In the genomic region with DNA sequence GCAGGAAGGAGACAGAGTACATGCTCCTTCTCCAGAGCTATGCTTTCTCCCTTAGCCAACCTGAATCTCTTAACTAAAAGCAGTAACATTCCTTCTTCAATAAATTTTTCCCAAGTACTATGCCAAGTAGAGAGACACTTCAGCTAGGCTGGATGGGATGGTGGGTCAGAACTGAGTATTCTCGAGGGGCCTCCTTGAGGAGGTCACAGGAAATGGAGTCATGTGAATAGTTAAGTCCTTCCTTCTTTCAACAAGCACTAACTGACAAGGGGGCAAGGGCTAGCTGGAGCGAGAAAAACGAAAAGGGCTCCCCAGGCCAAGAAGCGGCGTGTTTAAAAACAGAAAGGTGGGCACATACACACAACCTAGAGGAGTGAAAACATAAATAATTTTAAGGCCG, we compare ENCODE assay signal across 23 cellular contexts.
"Had no signal": no experiment of that assay in that cellular context is flagged by ENCODE, and none has a peak within 500 bp of the region (broad histone marks: within the 10 kb centered on the region; RNA-seq: fewer than 3 reads in every experiment).

No MANE protein-coding gene starts in this region.

- H3K4me3 Mint-ChIP-seq: activated CD8-positive, alpha-beta T cell treated with anti-CD3 and anti-CD28 coated beads, Interleukin-2, amount 10 ng/mL, durations not matched to agents 7 days and 5 days; activated naive CD8-positive, alpha-beta T cell treated with anti-CD3 and anti-CD28 coated beads for 36 hours; activated T-cell treated with anti-CD3 and anti-CD28 coated beads, Interleukin-2, amount 50 U/mL, for 24 hours; activated T-helper 17 cell treated with anti-CD3 and anti-CD28 coated beads, Interleukin-2, amount 50 U/mL, for 72 hours; T-helper 2 cell treated with Interferon-gamma antibody and Interleukin-4, amounts not matched to agents 5 μg/mL and 100 μg/mL, for 36 hours had no signal

- H3K4me3 ChIP-seq: breast epithelium, mucosa of descending colon, sigmoid colon, smooth muscle cell, upper lobe of left lung had no signal

- H3K4me2 ChIP-seq: smooth muscle cell had no signal

- H3K9me3 ChIP-seq: breast epithelium, mucosa of descending colon, sigmoid colon, upper lobe of left lung had no signal

- DNase-seq: activated CD4-positive, alpha-beta T cell treated with anti-CD3 and anti-CD28 coated beads for 1 hour; activated CD4-positive, alpha-beta T cell treated with anti-CD3 and anti-CD28 coated beads, Interleukin-2, amount 50 U/mL, for 1 hour; activated CD8-positive, alpha-beta memory T cell treated with anti-CD3 and anti-CD28 coated beads, Interleukin-2, amount 50 U/mL, for 4 hours; activated CD8-positive, alpha-beta T cell treated with anti-CD3 and anti-CD28 coated beads, Interleukin-2, amount 10 ng/mL, durations not matched to agents 7 days and 5 days; activated naive CD4-positive, alpha-beta T cell; activated naive CD8-positive, alpha-beta T cell treated with anti-CD3 and anti-CD28 coated beads for 36 hours; activated T-cell treated with anti-CD3 and anti-CD28 coated beads, Interleukin-2, amount 50 U/mL, for 24 hours; cerebellar nuclear complex; foreskin fibroblast; hippocampal formation; kidney glomerular epithelial cell; mesendoderm; mucosa of descending colon; retina; sigmoid colon; stimulated activated CD4-positive, alpha-beta T cell treated with anti-CD3 and anti-CD28 coated beads, Interleukin-15, amount 100 ng/mL, for 24 hours; stimulated activated naive CD4-positive, alpha-beta T cell; upper lobe of left lung had no signal

- H3K36me3 ChIP-seq: breast epithelium, sigmoid colon had no signal

- H3K27ac Mint-ChIP-seq: activated CD8-positive, alpha-beta T cell treated with anti-CD3 and anti-CD28 coated beads, Interleukin-2, amount 10 ng/mL, durations not matched to agents 7 days and 5 days; activated naive CD8-positive, alpha-beta T cell treated with anti-CD3 and anti-CD28 coated beads for 36 hours; activated T-cell treated with anti-CD3 and anti-CD28 coated beads, Interleukin-2, amount 50 U/mL, for 24 hours; activated T-helper 17 cell treated with anti-CD3 and anti-CD28 coated beads, Interleukin-2, amount 50 U/mL, for 72 hours; T-helper 2 cell treated with Interferon-gamma antibody and Interleukin-4, amounts not matched to agents 5 μg/mL and 100 μg/mL, for 36 hours had no signal

- H3K27ac ChIP-seq: breast epithelium, sigmoid colon, VCaP had no signal

- H3K27me3 ChIP-seq: breast epithelium, sigmoid colon, upper lobe of left lung had no signal

- H3K9me3 Mint-ChIP-seq: activated naive CD8-positive, alpha-beta T cell treated with anti-CD3 and anti-CD28 coated beads for 36 hours; activated T-cell treated with anti-CD3 and anti-CD28 coated beads, Interleukin-2, amount 50 U/mL, for 24 hours; activated T-helper 17 cell treated with anti-CD3 and anti-CD28 coated beads, Interleukin-2, amount 50 U/mL, for 72 hours; T-helper 2 cell treated with Interferon-gamma antibody and Interleukin-4, amounts not matched to agents 5 μg/mL and 100 μg/mL, for 36 hours had no signal

- H3K27me3 Mint-ChIP-seq: activated naive CD8-positive, alpha-beta T cell treated with anti-CD3 and anti-CD28 coated beads for 36 hours; activated T-cell treated with anti-CD3 and anti-CD28 coated beads, Interleukin-2, amount 50 U/mL, for 24 hours; activated T-helper 17 cell treated with anti-CD3 and anti-CD28 coated beads, Interleukin-2, amount 50 U/mL, for 72 hours had no signal
